ENCODE assay signal across 20 cellular contexts in genomic region chr1:201400257-201401230, GRCh38. TPM values are rescaled to one million over a fixed set of nuclear protein-coding genes. Genes with fewer than 3 reads are reported as not detected.
DNase-seq lines count a peak whose midpoint lies in the region; TF ChIP-seq lines count a peak whose summit lies in the region.
"Had no signal": no experiment of that assay in that cellular context is flagged by ENCODE, and none has a peak within 500 bp of the region (broad histone marks: within the 10 kb centered on the region; RNA-seq: fewer than 3 reads in every experiment).

No MANE protein-coding gene starts in this region.

- H3K23ac ChIP-seq in H9 (ENCODE audit: insufficient read length, low read depth, low read length) = no peak overlapping the region

- H2BK120ac ChIP-seq in H9 (ENCODE audit: low read depth, low read length, poor library complexity, severe bottlenecking) = no peak overlapping the region

- H3K27ac Mint-ChIP-seq in H9 (no peak overlapping the region; a peak in 1 of 7 replicates), progenitor cell of endocrine pancreas (peak overlapping the region; percentile 89)
- H3K27ac Mint-ChIP-seq: activated CD4-positive, alpha-beta memory T cell treated with anti-CD3 and anti-CD28 coated beads, Interleukin-2, amount 10 ng/mL, durations not matched to agents 7 days and 5 days; activated T-helper 2 cell treated with anti-CD3 and anti-CD28 coated beads, Interferon-gamma antibody, Interleukin-2, Interleukin-4, amounts not matched to agents 10 μg/mL and 5 μg/mL and 100 μg/mL, durations not matched to agents 14 hours and 24 hours and 36 hours had no signal

- no peaks in the 10 kb centered on the region for H4K20me1 ChIP-seq in H9 (ENCODE audit: control insufficient read depth, insufficient read depth, insufficient read length)

- H3K9me3 ChIP-seq in H9 (ENCODE audit: control insufficient read depth, low read depth, low read length) (no peaks in the 10 kb centered on the region), colonic mucosa (no peaks in the 10 kb centered on the region)
- H3K9me3 ChIP-seq: ascending aorta, MG63, neutrophil, spleen had no signal

- H4K5ac ChIP-seq in H9 (ENCODE audit: insufficient read length, low read depth, low read length) = no peak overlapping the region

- H2BK5ac ChIP-seq in H9 (ENCODE audit: insufficient read length, low read length) = no peak overlapping the region

- no peak overlapping the region for H4K8ac ChIP-seq in H9 (replicated peaks; ENCODE audit: insufficient read length, low read depth, low read length)

- no peak overlapping the region for H2AK5ac ChIP-seq in H9 (ENCODE audit: insufficient read length, low read length)

- H3K27ac ChIP-seq in H9 (ENCODE audit: insufficient read length, low read depth, low read length) (no peak overlapping the region), colonic mucosa (peak overlapping the region; percentile 92)
- H3K27ac ChIP-seq: ascending aorta, neutrophil, spleen had no signal

- no peak overlapping the region for H2AFZ ChIP-seq in H9 (ENCODE audit: low read length)

- H3K4me2 ChIP-seq in H9 (ENCODE audit: insufficient read depth, insufficient read length, low read length) = peak overlapping the region; percentile 38

- no peak for DNase-seq in H9
- DNase-seq in colonic mucosa = no peak
- DNase-seq in kidney tubule cell (ENCODE audit: low spot score) = peak; percentile 26
- DNase-seq in progenitor cell of endocrine pancreas (ENCODE audit: low spot score, unreplicated experiment) = no peak
- DNase-seq in SIG-M5 (lab: John Stamatoyannopoulos, UW) = no peak
- no peak for DNase-seq in NCI-H2196 treated with DMSO at 0.1 percent for 48 hours (lab: John Stamatoyannopoulos, UW; ENCODE audit: unreplicated experiment)
- no peak for DNase-seq in superior temporal gyrus (ENCODE audit: extremely low spot score)
- DNase-seq in AG20443 (ENCODE audit: low spot score) = no peak
- DNase-seq: activated CD4-positive, alpha-beta memory T cell treated with anti-CD3 and anti-CD28 coated beads, Interleukin-2, amount 10 ng/mL, durations not matched to agents 7 days and 5 days; effector CD4-positive, alpha-beta T cell; kidney glomerular epithelial cell; MG63; NCI-H2081 treated with DMSO at 0.1 percent for 48 hours; NCI-H748 treated with DMSO at 0.1 percent for 48 hours; spleen; T1000 had no signal

- H2BK12ac ChIP-seq in H9 (ENCODE audit: insufficient read length, low read depth, low read length) = no peak overlapping the region

- H3K27me3 Mint-ChIP-seq in H9 (ENCODE audit: low read depth) = peaks cover 22% of the 10 kb centered on the region
- no peaks in the 10 kb centered on the region for H3K27me3 Mint-ChIP-seq in progenitor cell of endocrine pancreas

- no peak overlapping the region for H3K56ac ChIP-seq in H9 (ENCODE audit: insufficient read length, low read depth, low read length)

- H3K4me1 ChIP-seq in H9 (ENCODE audit: insufficient read depth, low read length) (no peaks in the 10 kb centered on the region), colonic mucosa (peaks cover 21% of the 10 kb centered on the region)

- no peak overlapping the region for H3K18ac ChIP-seq in H9 (ENCODE audit: insufficient read length, low read depth, low read length)

- no peaks in the 10 kb centered on the region for H3K36me3 ChIP-seq in colonic mucosa
- H3K36me3 ChIP-seq: ascending aorta, MG63, neutrophil, spleen had no signal

- H3K4me1 Mint-ChIP-seq in H9 (peaks cover 28 to 33% of the 10 kb centered on the region in 2 experiments), progenitor cell of endocrine pancreas (ENCODE audit: low read depth) (peaks cover 45% of the 10 kb centered on the region)
- H3K4me1 Mint-ChIP-seq: activated CD4-positive, alpha-beta memory T cell treated with anti-CD3 and anti-CD28 coated beads, Interleukin-2, amount 10 ng/mL, durations not matched to agents 7 days and 5 days had no signal

- H3K4me3 Mint-ChIP-seq in H9 = peak overlapping the region; percentile 71 to 72
- peak overlapping the region; percentile 73 for H3K4me3 Mint-ChIP-seq in progenitor cell of endocrine pancreas (ENCODE audit: low read depth)
- H3K4me3 Mint-ChIP-seq: activated CD4-positive, alpha-beta memory T cell treated with anti-CD3 and anti-CD28 coated beads, Interleukin-2, amount 10 ng/mL, durations not matched to agents 7 days and 5 days had no signal

- H3T11ph ChIP-seq in H9 (ENCODE audit: low read length) = no peak overlapping the region

- TF ChIP-seq CTCF in H9 (conservative IDR thresholded peaks at IDR 0.05) (no peak), colonic mucosa (IDR thresholded peaks at IDR 0.05) (no peak), progenitor cell of endocrine pancreas (IDR thresholded peaks at IDR 0.05; ENCODE audit: unreplicated experiment) (no peak)

- H4K91ac ChIP-seq in H9 (ENCODE audit: insufficient read length, low read depth, low read length) = no peak overlapping the region

- peak overlapping the region; percentile 60 for H3K4me3 ChIP-seq in colonic mucosa
- H3K4me3 ChIP-seq: MG63 had no signal

- H3K79me2 ChIP-seq in H9 (ENCODE audit: insufficient read depth, low read length) = no peaks in the 10 kb centered on the region

- H3K27me3 ChIP-seq in H9 (ENCODE audit: insufficient read depth, low read length) (peaks cover 5% of the 10 kb centered on the region; the same call in 1 of the 2 replicates), colonic mucosa (peaks cover 5% of the 10 kb centered on the region)

- peaks cover 16% of the 10 kb centered on the region for H3K23me2 ChIP-seq in H9 (ENCODE audit: insufficient read length, low read depth, low read length, poor library complexity, severe bottlenecking)

- no peak overlapping the region for H2BK20ac ChIP-seq in H9 (ENCODE audit: low read depth, low read length, poor library complexity, severe bottlenecking)

- peak overlapping the region; percentile 11; the same call in 1 of the 2 replicates for H3K14ac ChIP-seq in H9 (ENCODE audit: insufficient read depth, low read length)

- H3K79me1 ChIP-seq in H9 (ENCODE audit: insufficient read depth, low read depth, low read length, poor library complexity, severe bottlenecking) = no peaks in the 10 kb centered on the region

- H3K4ac ChIP-seq in H9 (ENCODE audit: low read depth, low read length) = no peak overlapping the region

- H3K9me3 Mint-ChIP-seq in H9 (no peaks in the 10 kb centered on the region), progenitor cell of endocrine pancreas (ENCODE audit: low read depth) (no peaks in the 10 kb centered on the region)
- H3K9me3 Mint-ChIP-seq: activated CD4-positive, alpha-beta memory T cell treated with anti-CD3 and anti-CD28 coated beads, Interleukin-2, amount 10 ng/mL, durations not matched to agents 7 days and 5 days; activated T-helper 2 cell treated with anti-CD3 and anti-CD28 coated beads, Interferon-gamma antibody, Interleukin-2, Interleukin-4, amounts not matched to agents 10 μg/mL and 5 μg/mL and 100 μg/mL, durations not matched to agents 14 hours and 24 hours and 36 hours had no signal

- H2BK15ac ChIP-seq in H9 (ENCODE audit: low read depth, low read length) = no peak overlapping the region

- H3K36me3 Mint-ChIP-seq in H9 (ENCODE audit: insufficient read depth in 1 of 3, low read depth in 3 of 3) = peaks cover 0 to 3% (median 0%) of the 10 kb centered on the region in 3 experiments; a peak in 3 of 7 replicates
- H3K36me3 Mint-ChIP-seq in progenitor cell of endocrine pancreas (ENCODE audit: insufficient read depth) = peaks cover 2% of the 10 kb centered on the region

- intact Hi-C loops in colonic mucosa (cut with DNase I) = no loop called here

- no CpG with 5 or more reads among the region's 12 CpGs for WGBS in H9 (ENCODE audit: extremely low coverage, insufficient read length, low lambda C conversion rate)

- H3K9ac ChIP-seq in H9 (ENCODE audit: extremely low read depth, insufficient read length, low read length) (no peak overlapping the region), colonic mucosa (ENCODE audit: low read depth in 2 of 2, low read length in 2 of 2) (peak overlapping the region; percentile 51 to 97)

RNA-seq across cellular contexts. Expression of gene LAD1, which starts 1.4 kb away (rescaled TPM):
- total RNA-seq in H9 (2021) (29.0 and 30.1 TPM in 2 replicates), colonic mucosa (100 to 1,000 TPM; 160 to 280 TPM), progenitor cell of endocrine pancreas (35.3 and 38.0 TPM in 2 replicates)
- total RNA-seq: activated CD4-positive, alpha-beta memory T cell treated with anti-CD3 and anti-CD28 coated beads, Interleukin-2, amount 10 ng/mL, durations not matched to agents 7 days and 5 days; activated T-helper 2 cell treated with anti-CD3 and anti-CD28 coated beads, Interferon-gamma antibody, Interleukin-2, Interleukin-4, amounts not matched to agents 10 μg/mL and 5 μg/mL and 100 μg/mL, durations not matched to agents 14 hours and 24 hours and 36 hours; frontal cortex had no signal

RNA-seq across cellular contexts. Expression of gene TNNI1, which starts 21.0 kb away (rescaled TPM):
- 0.29 TPM in 1 of 2 replicates, not detected in the other for total RNA-seq in H9 (2021)
- not detected for total RNA-seq in colonic mucosa
- total RNA-seq in progenitor cell of endocrine pancreas = not detected in 2 replicates
- total RNA-seq: activated CD4-positive, alpha-beta memory T cell treated with anti-CD3 and anti-CD28 coated beads, Interleukin-2, amount 10 ng/mL, durations not matched to agents 7 days and 5 days; activated T-helper 2 cell treated with anti-CD3 and anti-CD28 coated beads, Interferon-gamma antibody, Interleukin-2, Interleukin-4, amounts not matched to agents 10 μg/mL and 5 μg/mL and 100 μg/mL, durations not matched to agents 14 hours and 24 hours and 36 hours; ascending aorta; spleen had no signal

RNA-seq across cellular contexts. Expression of gene TNNT2, which starts 23.1 kb away (rescaled TPM):
- total RNA-seq in H9 (2021) = 5.9 and 8.6 TPM in 2 replicates
- 1 to 10 TPM; 2.4 to 4.2 TPM for total RNA-seq in colonic mucosa
- 1.9 and 2.3 TPM in 2 replicates for total RNA-seq in progenitor cell of endocrine pancreas
- total RNA-seq: activated CD4-positive, alpha-beta memory T cell treated with anti-CD3 and anti-CD28 coated beads, Interleukin-2, amount 10 ng/mL, durations not matched to agents 7 days and 5 days; activated T-helper 2 cell treated with anti-CD3 and anti-CD28 coated beads, Interferon-gamma antibody, Interleukin-2, Interleukin-4, amounts not matched to agents 10 μg/mL and 5 μg/mL and 100 μg/mL, durations not matched to agents 14 hours and 24 hours and 36 hours; ascending aorta; frontal cortex had no signal
